In genomic region chr6:135012764-135013163, GRCh38 we compare ENCODE assay signal across 13 cellular contexts. TPM values are rescaled to one million over a fixed set of nuclear protein-coding genes. Genes with fewer than 3 reads are reported as not detected.
A peak's percentile ranks its signal among the peaks of the same experiment; 100 is the strongest.
DNase-seq lines count a peak whose midpoint lies in the region; ATAC-seq and TF ChIP-seq lines count a peak whose summit lies in the region.
"Had no signal": no experiment of that assay in that cellular context is flagged by ENCODE, and none has a peak within 500 bp of the region (broad histone marks: within the 10 kb centered on the region; RNA-seq: fewer than 3 reads in every experiment).

No MANE protein-coding gene starts in this region.

- no peaks in the 10 kb centered on the region for H3K4me1 Mint-ChIP-seq in MCF 10A (ENCODE audit: insufficient read depth, unreplicated experiment)
- H3K4me1 Mint-ChIP-seq in stimulated activated naive CD8-positive, alpha-beta T cell treated with anti-CD3 and anti-CD28 coated beads, Interleukin-15, amount 100 ng/mL, for 72 hours: peaks cover 77% of the 10 kb centered on the region

- CTCF ChIA-PET in MCF 10A (lab: Yijun Ruan, JAX): interaction anchor here (0.8 kb wide), 1 partner anchor 84 kb away, joined by 3 read pairs; no protein-coding TSS in a partner anchor
- CTCF ChIA-PET in mammary epithelial cell (lab: Charles Lee; ENCODE audit: low non-redundant PET): no interaction called here

- no peak for ATAC-seq in stimulated activated naive CD8-positive, alpha-beta T cell treated with anti-CD3 and anti-CD28 coated beads, Interleukin-15, amount 100 ng/mL, for 72 hours
- no peak for ATAC-seq in GM19324 (IDR thresholded peaks at IDR 0.05; ENCODE audit: low FRiP score, unreplicated experiment)
- ATAC-seq: left lobe of liver had no signal

- H3K4me1 ChIP-seq in mammary epithelial cell (ENCODE audit: insufficient read depth, low read length) (no peaks in the 10 kb centered on the region), OCI-LY3 (ENCODE audit: low read length) (peaks cover 46% of the 10 kb centered on the region)

- peaks cover 13% of the 10 kb centered on the region for H3K36me3 Mint-ChIP-seq in MCF 10A (ENCODE audit: insufficient read depth, unreplicated experiment)

- peaks cover 2% of the 10 kb centered on the region for H3K36me3 ChIP-seq in mammary epithelial cell (ENCODE audit: insufficient read depth, low read length)
- H3K36me3 ChIP-seq in OCI-LY3 (replicated peaks; ENCODE audit: low read depth, low read length): no peaks in the 10 kb centered on the region

- H3K27me3 Mint-ChIP-seq in MCF 10A (ENCODE audit: insufficient read depth, unreplicated experiment): no peaks in the 10 kb centered on the region
- no peaks in the 10 kb centered on the region for H3K27me3 Mint-ChIP-seq in stimulated activated naive CD8-positive, alpha-beta T cell treated with anti-CD3 and anti-CD28 coated beads, Interleukin-15, amount 100 ng/mL, for 72 hours

- no peak overlapping the region for H3K9ac ChIP-seq in mammary epithelial cell (ENCODE audit: insufficient read depth, low read length)
- no peak overlapping the region for H3K9ac ChIP-seq in OCI-LY3 (ENCODE audit: low read length)

- H3K79me2 ChIP-seq in mammary epithelial cell (ENCODE audit: insufficient read depth, low read length) (peaks cover 8% of the 10 kb centered on the region), OCI-LY3 (ENCODE audit: low read length) (peaks cover 15% of the 10 kb centered on the region)

- H3K27ac Mint-ChIP-seq in MCF 10A (ENCODE audit: low read depth, unreplicated experiment): peak overlapping the region; percentile 24
- peak overlapping the region; percentile 35 to 77 for H3K27ac Mint-ChIP-seq in stimulated activated naive CD8-positive, alpha-beta T cell treated with anti-CD3 and anti-CD28 coated beads, Interleukin-15, amount 100 ng/mL, for 72 hours

- intact Hi-C loops in MCF 10A (cut with micrococcal nuclease): no loop called here
- intact Hi-C loops in mammary epithelial cell (cut with micrococcal nuclease): no loop called here

- no peaks in the 10 kb centered on the region for H3K9me3 Mint-ChIP-seq in MCF 10A (ENCODE audit: unreplicated experiment)
- no peaks in the 10 kb centered on the region for H3K9me3 Mint-ChIP-seq in stimulated activated naive CD8-positive, alpha-beta T cell treated with anti-CD3 and anti-CD28 coated beads, Interleukin-15, amount 100 ng/mL, for 72 hours

- H3K27me3 ChIP-seq in mammary epithelial cell (ENCODE audit: insufficient read depth, low read length) (no peaks in the 10 kb centered on the region), OCI-LY3 (ENCODE audit: low read depth, low read length) (no peaks in the 10 kb centered on the region)

- in situ Hi-C loops in mammary epithelial cell (cut with MboI; ENCODE audit: low sequenced_read_pairs in 2 of 2): no loop called here

- BruUV-seq in MCF 10A (replicated peaks; lab: Mats Ljungman, UMichigan) (no TSS peak), mammary epithelial cell (replicated peaks; lab: Mats Ljungman, UMichigan) (no TSS peak)

- H3K9me3 ChIP-seq in mammary epithelial cell (replicated peaks; ENCODE audit: insufficient read depth, low read length) (no peaks in the 10 kb centered on the region), OCI-LY3 (ENCODE audit: insufficient read depth, low read length) (no peaks in the 10 kb centered on the region)

- H4K20me1 ChIP-seq in mammary epithelial cell (ENCODE audit: insufficient read depth, low read length) (no peaks in the 10 kb centered on the region), OCI-LY3 (ENCODE audit: insufficient read depth, low read length) (peaks cover 12% of the 10 kb centered on the region; the same call in 1 of the 2 replicates)

- H3K27ac ChIP-seq in mammary epithelial cell (ENCODE audit: insufficient read depth, low read depth, low read length): no peak overlapping the region
- H3K27ac ChIP-seq in OCI-LY3 (ENCODE audit: low read length): no peak overlapping the region
- H3K27ac ChIP-seq: coronary artery had no signal

- TF ChIP-seq CTCF in MCF 10A (IDR thresholded peaks at IDR 0.05; ENCODE audit: unreplicated experiment) (no peak), mammary epithelial cell (conservative IDR thresholded peaks at IDR 0.05 in 1 of 2, IDR thresholded peaks at IDR 0.05 in 1 of 2; ENCODE audit: extremely low read depth in 1 of 2, insufficient read depth in 1 of 2, low read depth in 1 of 2, low read length in 2 of 2) (no peak), OCI-LY3 (IDR thresholded peaks at IDR 0.05; ENCODE audit: low read depth, low read length) (no peak), epithelial cell of esophagus (IDR thresholded peaks at IDR 0.05; ENCODE audit: insufficient read depth, low read depth, low read length, missing control alignments) (no peak)

- H3K4me3 Mint-ChIP-seq in MCF 10A (ENCODE audit: unreplicated experiment): no peak overlapping the region
- peak overlapping the region; percentile 33 to 54 for H3K4me3 Mint-ChIP-seq in stimulated activated naive CD8-positive, alpha-beta T cell treated with anti-CD3 and anti-CD28 coated beads, Interleukin-15, amount 100 ng/mL, for 72 hours

- POLR2A ChIA-PET in MCF 10A (lab: Yijun Ruan, JAX): no interaction called here

- no peak for DNase-seq in MCF 10A (ENCODE audit: unreplicated experiment)
- no peak for DNase-seq in mammary epithelial cell
- peak; percentile 28 for DNase-seq in epithelial cell of esophagus (ENCODE audit: low read depth)
- no peak for DNase-seq in stimulated activated naive CD8-positive, alpha-beta T cell treated with anti-CD3 and anti-CD28 coated beads, Interleukin-15, amount 100 ng/mL, for 72 hours
- DNase-seq in occipital lobe (lab: John Stamatoyannopoulos, UW): no peak
- DNase-seq in Ammon's horn (ENCODE audit: low spot score): no peak
- DNase-seq: activated gamma-delta T cell; NCI-H510A treated with DMSO at 0.1 percent for 48 hours; stimulated activated naive CD4-positive, alpha-beta T cell had no signal

- H3K4me3 ChIP-seq in mammary epithelial cell (replicated peaks in 1 of 3; ENCODE audit: insufficient read depth in 1 of 3, low read depth in 2 of 3, low read length in 3 of 3) (no peak overlapping the region), OCI-LY3 (ENCODE audit: low read length) (no peak overlapping the region), epithelial cell of esophagus (ENCODE audit: low read length) (no peak overlapping the region)
- H3K4me3 ChIP-seq: coronary artery had no signal

- H3K4me2 ChIP-seq in mammary epithelial cell (ENCODE audit: insufficient read depth, low read depth, low read length) (no peak overlapping the region), OCI-LY3 (ENCODE audit: low read length) (peak overlapping the region; percentile 26; the same call in 1 of the 2 replicates)

- dilution Hi-C loops in mammary epithelial cell (cut with HindIII; ENCODE audit: low sequenced_read_pairs): no loop called here

- no peak overlapping the region for H2AFZ ChIP-seq in mammary epithelial cell (ENCODE audit: low read depth, low read length)
- no peak overlapping the region for H2AFZ ChIP-seq in OCI-LY3 (ENCODE audit: low read depth, low read length)

RNA-seq across cellular contexts. Expression of gene HBS1L, which starts 41.9 kb away (rescaled TPM):
- total RNA-seq in MCF 10A (2022): 97.0 and 102 TPM in 2 replicates
- 10 to 100 TPM; 81.3 to 98.7 TPM for total RNA-seq in mammary epithelial cell
- polyA plus RNA-seq in mammary epithelial cell: 46.6 TPM
- 85.6 TPM for polyA minus RNA-seq in mammary epithelial cell
- 128 TPM for total RNA-seq in occipital lobe
